ENCODE assay signal across 2 cellular contexts in genomic region chr3:124926426-124927116, GRCh38.
TF ChIP-seq lines count a peak whose summit lies in the region.

No MANE protein-coding gene starts in this region.

TF ChIP-seq in GM23338, 12 proteins besides CTCF, POLR2A, EP300 and RAD21:
- TF ChIP-seq POLR2AphosphoS5 (IDR thresholded peaks at IDR 0.05; ENCODE audit: low read depth) = no peak
- no peak for TF ChIP-seq JUNB (IDR thresholded peaks at IDR 0.05; ENCODE audit: unreplicated experiment)
- no peak for TF ChIP-seq EZH2phosphoT487 (IDR thresholded peaks at IDR 0.05; ENCODE audit: unreplicated experiment)
- TF ChIP-seq, protein P1, sequence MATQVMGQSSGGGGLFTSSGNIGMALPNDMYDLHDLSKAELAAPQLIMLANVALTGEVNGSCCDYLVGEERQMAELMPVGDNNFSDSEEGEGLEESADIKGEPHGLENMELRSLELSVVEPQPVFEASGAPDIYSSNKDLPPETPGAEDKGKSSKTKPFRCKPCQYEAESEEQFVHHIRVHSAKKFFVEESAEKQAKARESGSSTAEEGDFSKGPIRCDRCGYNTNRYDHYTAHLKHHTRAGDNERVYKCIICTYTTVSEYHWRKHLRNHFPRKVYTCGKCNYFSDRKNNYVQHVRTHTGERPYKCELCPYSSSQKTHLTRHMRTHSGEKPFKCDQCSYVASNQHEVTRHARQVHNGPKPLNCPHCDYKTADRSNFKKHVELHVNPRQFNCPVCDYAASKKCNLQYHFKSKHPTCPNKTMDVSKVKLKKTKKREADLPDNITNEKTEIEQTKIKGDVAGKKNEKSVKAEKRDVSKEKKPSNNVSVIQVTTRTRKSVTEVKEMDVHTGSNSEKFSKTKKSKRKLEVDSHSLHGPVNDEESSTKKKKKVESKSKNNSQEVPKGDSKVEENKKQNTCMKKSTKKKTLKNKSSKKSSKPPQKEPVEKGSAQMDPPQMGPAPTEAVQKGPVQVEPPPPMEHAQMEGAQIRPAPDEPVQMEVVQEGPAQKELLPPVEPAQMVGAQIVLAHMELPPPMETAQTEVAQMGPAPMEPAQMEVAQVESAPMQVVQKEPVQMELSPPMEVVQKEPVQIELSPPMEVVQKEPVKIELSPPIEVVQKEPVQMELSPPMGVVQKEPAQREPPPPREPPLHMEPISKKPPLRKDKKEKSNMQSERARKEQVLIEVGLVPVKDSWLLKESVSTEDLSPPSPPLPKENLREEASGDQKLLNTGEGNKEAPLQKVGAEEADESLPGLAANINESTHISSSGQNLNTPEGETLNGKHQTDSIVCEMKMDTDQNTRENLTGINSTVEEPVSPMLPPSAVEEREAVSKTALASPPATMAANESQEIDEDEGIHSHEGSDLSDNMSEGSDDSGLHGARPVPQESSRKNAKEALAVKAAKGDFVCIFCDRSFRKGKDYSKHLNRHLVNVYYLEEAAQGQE (IDR thresholded peaks at IDR 0.05; ENCODE audit: unreplicated experiment) = no peak
- no peak for TF ChIP-seq STAT1 (IDR thresholded peaks at IDR 0.05; ENCODE audit: unreplicated experiment)
- TF ChIP-seq CREB1 (CRISPR knock-in tag; IDR thresholded peaks at IDR 0.05; ENCODE audit: low read depth) = no peak
- TF ChIP-seq, protein P2, sequence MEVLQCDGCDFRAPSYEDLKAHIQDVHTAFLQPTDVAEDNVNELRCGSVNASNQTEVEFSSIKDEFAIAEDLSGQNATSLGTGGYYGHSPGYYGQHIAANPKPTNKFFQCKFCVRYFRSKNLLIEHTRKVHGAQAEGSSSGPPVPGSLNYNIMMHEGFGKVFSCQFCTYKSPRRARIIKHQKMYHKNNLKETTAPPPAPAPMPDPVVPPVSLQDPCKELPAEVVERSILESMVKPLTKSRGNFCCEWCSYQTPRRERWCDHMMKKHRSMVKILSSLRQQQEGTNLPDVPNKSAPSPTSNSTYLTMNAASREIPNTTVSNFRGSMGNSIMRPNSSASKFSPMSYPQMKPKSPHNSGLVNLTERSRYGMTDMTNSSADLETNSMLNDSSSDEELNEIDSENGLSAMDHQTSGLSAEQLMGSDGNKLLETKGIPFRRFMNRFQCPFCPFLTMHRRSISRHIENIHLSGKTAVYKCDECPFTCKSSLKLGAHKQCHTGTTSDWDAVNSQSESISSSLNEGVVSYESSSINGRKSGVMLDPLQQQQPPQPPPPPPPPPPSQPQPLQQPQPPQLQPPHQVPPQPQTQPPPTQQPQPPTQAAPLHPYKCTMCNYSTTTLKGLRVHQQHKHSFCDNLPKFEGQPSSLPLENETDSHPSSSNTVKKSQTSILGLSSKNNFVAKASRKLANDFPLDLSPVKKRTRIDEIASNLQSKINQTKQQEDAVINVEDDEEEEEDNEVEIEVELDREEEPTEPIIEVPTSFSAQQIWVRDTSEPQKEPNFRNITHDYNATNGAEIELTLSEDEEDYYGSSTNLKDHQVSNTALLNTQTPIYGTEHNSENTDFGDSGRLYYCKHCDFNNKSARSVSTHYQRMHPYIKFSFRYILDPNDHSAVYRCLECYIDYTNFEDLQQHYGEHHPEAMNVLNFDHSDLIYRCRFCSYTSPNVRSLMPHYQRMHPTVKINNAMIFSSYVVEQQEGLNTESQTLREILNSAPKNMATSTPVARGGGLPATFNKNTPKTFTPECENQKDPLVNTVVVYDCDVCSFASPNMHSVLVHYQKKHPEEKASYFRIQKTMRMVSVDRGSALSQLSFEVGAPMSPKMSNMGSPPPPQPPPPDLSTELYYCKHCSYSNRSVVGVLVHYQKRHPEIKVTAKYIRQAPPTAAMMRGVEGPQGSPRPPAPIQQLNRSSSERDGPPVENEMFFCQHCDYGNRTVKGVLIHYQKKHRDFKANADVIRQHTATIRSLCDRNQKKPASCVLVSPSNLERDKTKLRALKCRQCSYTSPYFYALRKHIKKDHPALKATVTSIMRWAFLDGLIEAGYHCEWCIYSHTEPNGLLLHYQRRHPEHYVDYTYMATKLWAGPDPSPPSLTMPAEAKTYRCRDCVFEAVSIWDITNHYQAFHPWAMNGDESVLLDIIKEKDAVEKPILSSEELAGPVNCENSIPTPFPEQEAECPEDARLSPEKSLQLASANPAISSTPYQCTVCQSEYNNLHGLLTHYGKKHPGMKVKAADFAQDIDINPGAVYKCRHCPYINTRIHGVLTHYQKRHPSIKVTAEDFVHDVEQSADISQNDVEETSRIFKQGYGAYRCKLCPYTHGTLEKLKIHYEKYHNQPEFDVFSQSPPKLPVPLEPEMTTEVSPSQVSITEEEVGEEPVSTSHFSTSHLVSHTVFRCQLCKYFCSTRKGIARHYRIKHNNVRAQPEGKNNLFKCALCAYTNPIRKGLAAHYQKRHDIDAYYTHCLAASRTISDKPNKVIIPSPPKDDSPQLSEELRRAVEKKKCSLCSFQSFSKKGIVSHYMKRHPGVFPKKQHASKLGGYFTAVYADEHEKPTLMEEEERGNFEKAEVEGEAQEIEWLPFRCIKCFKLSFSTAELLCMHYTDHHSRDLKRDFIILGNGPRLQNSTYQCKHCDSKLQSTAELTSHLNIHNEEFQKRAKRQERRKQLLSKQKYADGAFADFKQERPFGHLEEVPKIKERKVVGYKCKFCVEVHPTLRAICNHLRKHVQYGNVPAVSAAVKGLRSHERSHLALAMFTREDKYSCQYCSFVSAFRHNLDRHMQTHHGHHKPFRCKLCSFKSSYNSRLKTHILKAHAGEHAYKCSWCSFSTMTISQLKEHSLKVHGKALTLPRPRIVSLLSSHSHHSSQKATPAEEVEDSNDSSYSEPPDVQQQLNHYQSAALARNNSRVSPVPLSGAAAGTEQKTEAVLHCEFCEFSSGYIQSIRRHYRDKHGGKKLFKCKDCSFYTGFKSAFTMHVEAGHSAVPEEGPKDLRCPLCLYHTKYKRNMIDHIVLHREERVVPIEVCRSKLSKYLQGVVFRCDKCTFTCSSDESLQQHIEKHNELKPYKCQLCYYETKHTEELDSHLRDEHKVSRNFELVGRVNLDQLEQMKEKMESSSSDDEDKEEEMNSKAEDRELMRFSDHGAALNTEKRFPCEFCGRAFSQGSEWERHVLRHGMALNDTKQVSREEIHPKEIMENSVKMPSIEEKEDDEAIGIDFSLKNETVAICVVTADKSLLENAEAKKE (CRISPR knock-in tag; IDR thresholded peaks at IDR 0.05) = no peak

TF ChIP-seq in GM12878, 131 proteins besides CTCF, POLR2A, EP300 and RAD21:
- TF ChIP-seq SRF (IDR thresholded peaks at IDR 0.05; ENCODE audit: low read depth in 2 of 2, low read length in 2 of 2) (no peak), HDGF (IDR thresholded peaks at IDR 0.05) (no peak), SPI1 (IDR thresholded peaks at IDR 0.05; ENCODE audit: borderline replicate concordance, insufficient read depth, low read depth, low read length) (0 out of 2 replicates have a peak, but pooled peaks have one; percentile 4), NBN (IDR thresholded peaks at IDR 0.05) (no peak), WRNIP1 (IDR thresholded peaks at IDR 0.05; ENCODE audit: borderline replicate concordance, low read depth, low read length) (no peak)
- TF ChIP-seq, protein P3, sequence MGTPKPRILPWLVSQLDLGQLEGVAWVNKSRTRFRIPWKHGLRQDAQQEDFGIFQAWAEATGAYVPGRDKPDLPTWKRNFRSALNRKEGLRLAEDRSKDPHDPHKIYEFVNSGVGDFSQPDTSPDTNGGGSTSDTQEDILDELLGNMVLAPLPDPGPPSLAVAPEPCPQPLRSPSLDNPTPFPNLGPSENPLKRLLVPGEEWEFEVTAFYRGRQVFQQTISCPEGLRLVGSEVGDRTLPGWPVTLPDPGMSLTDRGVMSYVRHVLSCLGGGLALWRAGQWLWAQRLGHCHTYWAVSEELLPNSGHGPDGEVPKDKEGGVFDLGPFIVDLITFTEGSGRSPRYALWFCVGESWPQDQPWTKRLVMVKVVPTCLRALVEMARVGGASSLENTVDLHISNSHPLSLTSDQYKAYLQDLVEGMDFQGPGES (IDR thresholded peaks at IDR 0.05) = no peak
- TF ChIP-seq, protein P4, sequence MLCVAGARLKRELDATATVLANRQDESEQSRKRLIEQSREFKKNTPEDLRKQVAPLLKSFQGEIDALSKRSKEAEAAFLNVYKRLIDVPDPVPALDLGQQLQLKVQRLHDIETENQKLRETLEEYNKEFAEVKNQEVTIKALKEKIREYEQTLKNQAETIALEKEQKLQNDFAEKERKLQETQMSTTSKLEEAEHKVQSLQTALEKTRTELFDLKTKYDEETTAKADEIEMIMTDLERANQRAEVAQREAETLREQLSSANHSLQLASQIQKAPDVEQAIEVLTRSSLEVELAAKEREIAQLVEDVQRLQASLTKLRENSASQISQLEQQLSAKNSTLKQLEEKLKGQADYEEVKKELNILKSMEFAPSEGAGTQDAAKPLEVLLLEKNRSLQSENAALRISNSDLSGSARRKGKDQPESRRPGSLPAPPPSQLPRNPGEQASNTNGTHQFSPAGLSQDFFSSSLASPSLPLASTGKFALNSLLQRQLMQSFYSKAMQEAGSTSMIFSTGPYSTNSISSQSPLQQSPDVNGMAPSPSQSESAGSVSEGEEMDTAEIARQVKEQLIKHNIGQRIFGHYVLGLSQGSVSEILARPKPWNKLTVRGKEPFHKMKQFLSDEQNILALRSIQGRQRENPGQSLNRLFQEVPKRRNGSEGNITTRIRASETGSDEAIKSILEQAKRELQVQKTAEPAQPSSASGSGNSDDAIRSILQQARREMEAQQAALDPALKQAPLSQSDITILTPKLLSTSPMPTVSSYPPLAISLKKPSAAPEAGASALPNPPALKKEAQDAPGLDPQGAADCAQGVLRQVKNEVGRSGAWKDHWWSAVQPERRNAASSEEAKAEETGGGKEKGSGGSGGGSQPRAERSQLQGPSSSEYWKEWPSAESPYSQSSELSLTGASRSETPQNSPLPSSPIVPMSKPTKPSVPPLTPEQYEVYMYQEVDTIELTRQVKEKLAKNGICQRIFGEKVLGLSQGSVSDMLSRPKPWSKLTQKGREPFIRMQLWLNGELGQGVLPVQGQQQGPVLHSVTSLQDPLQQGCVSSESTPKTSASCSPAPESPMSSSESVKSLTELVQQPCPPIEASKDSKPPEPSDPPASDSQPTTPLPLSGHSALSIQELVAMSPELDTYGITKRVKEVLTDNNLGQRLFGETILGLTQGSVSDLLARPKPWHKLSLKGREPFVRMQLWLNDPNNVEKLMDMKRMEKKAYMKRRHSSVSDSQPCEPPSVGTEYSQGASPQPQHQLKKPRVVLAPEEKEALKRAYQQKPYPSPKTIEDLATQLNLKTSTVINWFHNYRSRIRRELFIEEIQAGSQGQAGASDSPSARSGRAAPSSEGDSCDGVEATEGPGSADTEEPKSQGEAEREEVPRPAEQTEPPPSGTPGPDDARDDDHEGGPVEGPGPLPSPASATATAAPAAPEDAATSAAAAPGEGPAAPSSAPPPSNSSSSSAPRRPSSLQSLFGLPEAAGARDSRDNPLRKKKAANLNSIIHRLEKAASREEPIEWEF (IDR thresholded peaks at IDR 0.05; ENCODE audit: insufficient replicate concordance, low read depth, low read length) = no peak
